Comparison of ENCODE assay signal across 10 cellular contexts in the genomic region with DNA sequence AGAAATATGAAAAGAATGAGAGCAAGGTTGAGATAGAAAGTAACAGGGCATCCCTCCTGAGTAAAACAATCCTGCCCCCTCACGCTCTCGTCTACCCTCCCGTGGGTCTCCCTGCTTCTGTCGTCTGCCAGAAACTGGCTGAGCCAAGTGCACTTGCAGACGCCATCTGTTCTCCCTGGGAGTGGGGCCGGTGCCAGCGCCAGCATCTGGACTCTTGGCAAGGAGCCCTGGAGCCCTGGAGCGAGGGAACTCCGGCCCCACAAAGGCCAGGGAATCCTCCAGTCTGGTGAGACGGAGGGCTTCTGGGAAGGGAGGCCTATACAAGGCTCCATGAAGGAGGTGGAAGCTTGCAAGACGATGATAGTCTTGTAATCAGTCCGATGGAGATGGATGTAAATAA. TPM values are rescaled to one million over a fixed set of nuclear protein-coding genes. Genes with fewer than 3 reads are reported as not detected.
DNase-seq lines count a peak whose midpoint lies in the region; ATAC-seq and TF ChIP-seq lines count a peak whose summit lies in the region.
"Had no signal": no experiment of that assay in that cellular context is flagged by ENCODE, and none has a peak within 500 bp of the region (broad histone marks: within the 10 kb centered on the region; RNA-seq: fewer than 3 reads in every experiment).

No MANE protein-coding gene starts in this region.

- ATAC-seq in left lung: peak; percentile 40
- ATAC-seq in GM19397 (IDR thresholded peaks at IDR 0.05; ENCODE audit: unreplicated experiment): no peak
- ATAC-seq in GM21360 (IDR thresholded peaks at IDR 0.05; ENCODE audit: unreplicated experiment): no peak

- H3K4me1 ChIP-seq in A673 (ENCODE audit: insufficient read depth, low read length, poor library complexity, severe bottlenecking) (peaks cover 10% of the 10 kb centered on the region), left lung (peaks cover 3 to 58% of the 10 kb centered on the region in 2 donors)

- intact Hi-C loops in A673 (cut with micrococcal nuclease; ENCODE audit: unreplicated experiment): no loop called here
- intact Hi-C loops in left lung (cut with DNase I): no loop called here

- H3K36me3 ChIP-seq in A673 (ENCODE audit: insufficient read depth, low read length, poor library complexity, severe bottlenecking): no peaks in the 10 kb centered on the region
- no peaks in the 10 kb centered on the region for H3K36me3 ChIP-seq in left lung

- H3K4me3 ChIP-seq in A673 (ENCODE audit: low read depth, low read length, poor library complexity, severe bottlenecking) (no peak overlapping the region), left lung (no peak overlapping the region)

- POLR2A ChIA-PET in A673 (lab: Charles Lee; ENCODE audit: low non-redundant PET): no interaction called here

- CTCF ChIA-PET in A673 (lab: Charles Lee): no interaction called here

- BruUV-seq in A673 (replicated peaks; lab: Mats Ljungman, UMichigan): no TSS peak

- H3K9me3 ChIP-seq in A673 (ENCODE audit: low read depth, low read length, poor library complexity, severe bottlenecking) (no peaks in the 10 kb centered on the region), left lung (no peaks in the 10 kb centered on the region)

- TF ChIP-seq CTCF in A673 (conservative IDR thresholded peaks at IDR 0.05; ENCODE audit: low read depth, low read length) (no peak), left lung (IDR thresholded peaks at IDR 0.05) (no peak)

- H3K27me3 ChIP-seq in A673 (replicated peaks; ENCODE audit: insufficient read depth, low read depth, low read length, poor library complexity): no peaks in the 10 kb centered on the region
- no peaks in the 10 kb centered on the region for H3K27me3 ChIP-seq in left lung

- DNase-seq in A673 (ENCODE audit: low spot score) (peak; percentile 96), NCI-H1694 treated with DMSO at 0.1 percent for 48 hours (lab: John Stamatoyannopoulos, UW) (peak; percentile 94), brain pericyte (ENCODE audit: low read depth, low spot score) (peak; percentile 95), left lung (peak; percentile 42 to 82), NK-92 (lab: John Stamatoyannopoulos, UW; ENCODE audit: unreplicated experiment) (no peak), HK-2 (ENCODE audit: unreplicated experiment) (no peak)
- DNase-seq: CD4-positive, CD25-positive, alpha-beta regulatory T cell had no signal

- no peak overlapping the region for H3K27ac ChIP-seq in A673 (ENCODE audit: low read depth, low read length, poor library complexity, severe bottlenecking)
- no peak overlapping the region for H3K27ac ChIP-seq in left lung
- H3K27ac ChIP-seq: KMS-11 had no signal

RNA-seq across cellular contexts. Expression of a gene that starts 2.3 kb away (rescaled TPM):
- total RNA-seq in A673 (2021) (4.9 and 8.7 TPM in 2 replicates), left lung (10 to 100 TPM; 10.1 to 14.3 TPM)

RNA-seq across cellular contexts. Expression of a gene that starts 10.0 kb away (rescaled TPM):
- total RNA-seq in A673 (2021) (9.9 and 10.7 TPM in 2 replicates), left lung (1 to 10 TPM; 7.8 to 8.8 TPM)

RNA-seq across cellular contexts. Expression of a gene that starts 20.3 kb away (rescaled TPM):
- total RNA-seq in A673 (2021): 92.4 and 102 TPM in 2 replicates
- 10 to 100 TPM; 73.1 to 98.0 TPM for total RNA-seq in left lung

RNA-seq across cellular contexts. Expression of a gene that starts 23.2 kb away (rescaled TPM):
- total RNA-seq in A673 (2021) (35.0 and 43.1 TPM in 2 replicates), left lung (10 to 100 TPM; 10.3 to 17.4 TPM)

RNA-seq across cellular contexts. Expression of a gene that starts 23.6 kb away (rescaled TPM):
- 14.7 and 15.9 TPM in 2 replicates for total RNA-seq in A673 (2021)
- 10 to 100 TPM; 12.1 to 17.8 TPM for total RNA-seq in left lung

Comparison
In these comparisons a context has a peak if more than half of its experiments do, and no peak if none do; other contexts are left out.
1. DNase-seq: peak in A673 (single experiment), NCI-H1694 treated with DMSO at 0.1 percent for 48 hours (single experiment), brain pericyte (single experiment) and left lung (2 of 2); none in NK-92 (single experiment) and HK-2 (single experiment).